In the genomic region with DNA sequence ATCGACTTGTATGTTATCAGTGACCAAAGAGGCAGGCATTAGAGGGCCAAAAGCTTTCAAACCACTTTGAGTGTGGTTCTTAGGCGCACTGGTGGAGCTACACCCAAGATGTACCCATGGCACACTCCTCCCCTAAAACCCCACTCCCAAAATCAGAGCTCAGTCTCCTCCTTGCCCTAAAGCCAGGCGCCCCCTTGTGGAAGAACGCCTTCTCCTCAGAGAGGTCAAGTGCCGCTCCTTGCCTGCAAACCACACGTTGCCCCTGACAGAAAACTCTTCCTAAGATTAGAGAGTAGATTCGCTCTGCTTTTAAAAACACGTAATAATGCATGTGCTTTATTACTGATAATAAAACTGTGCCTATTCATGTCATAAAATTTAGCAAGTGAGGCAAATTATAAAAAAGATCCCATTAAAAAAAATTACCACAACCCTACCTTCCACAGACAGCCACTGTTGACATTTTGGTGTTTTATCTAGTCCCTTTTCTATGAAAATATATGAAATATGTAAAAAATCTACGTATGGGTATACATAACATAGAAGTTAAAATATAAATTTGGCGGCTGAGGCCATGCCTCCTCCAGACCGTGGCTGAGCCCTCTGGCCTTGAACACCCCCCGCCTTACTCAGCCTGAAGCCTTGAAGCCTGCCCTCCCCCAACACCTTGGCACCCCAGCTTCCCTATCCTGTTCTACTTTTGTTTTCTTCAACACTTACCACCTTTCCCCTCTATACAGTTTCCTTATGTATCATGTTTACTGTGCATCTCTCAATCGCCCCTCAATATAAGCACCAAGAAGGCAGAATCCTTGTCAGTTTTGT, we compare ENCODE assay signal across 1 cellular context.
A peak's percentile ranks its signal among the peaks of the same experiment; 100 is the strongest.
TF ChIP-seq lines count a peak whose summit lies in the region.

No MANE protein-coding gene starts in this region.

TF ChIP-seq in HepG2, 621 proteins besides CTCF, POLR2A, EP300 and RAD21 (continued from another document and continues in another):
- TF ChIP-seq DZIP1 (CRISPR knock-in tag; IDR thresholded peaks at IDR 0.05) (no peak), SIX1 (CRISPR knock-in tag; IDR thresholded peaks at IDR 0.05; ENCODE audit: borderline replicate concordance) (no peak), SYNCRIP (IDR thresholded peaks at IDR 0.05; ENCODE audit: insufficient read depth, low read depth, low read length) (no peak), GPBP1L1 (CRISPR knock-in tag; IDR thresholded peaks at IDR 0.05) (no peak), NFIC (IDR thresholded peaks at IDR 0.05; ENCODE audit: low read length) (no peak), MXD4 (CRISPR knock-in tag; IDR thresholded peaks at IDR 0.05) (no peak), TFAP4 (IDR thresholded peaks at IDR 0.05; ENCODE audit: borderline replicate concordance, low read depth) (no peak), ATAD3A (CRISPR knock-in tag; IDR thresholded peaks at IDR 0.05) (no peak), ZNF772 (CRISPR knock-in tag; IDR thresholded peaks at IDR 0.05) (no peak), RXRB (CRISPR knock-in tag; IDR thresholded peaks at IDR 0.05; ENCODE audit: borderline replicate concordance) (0 out of 2 replicates have a peak, but pooled peaks have one; percentile 8), PRDM4 (CRISPR knock-in tag; IDR thresholded peaks at IDR 0.05; ENCODE audit: borderline replicate concordance) (no peak), ESRRA (CRISPR knock-in tag; IDR thresholded peaks at IDR 0.05; ENCODE audit: low read depth) (no peak), THAP11 (CRISPR knock-in tag; IDR thresholded peaks at IDR 0.05) (no peak), KLF12 (CRISPR knock-in tag; IDR thresholded peaks at IDR 0.05; ENCODE audit: borderline replicate concordance) (no peak), ZNF296 (CRISPR knock-in tag; conservative IDR thresholded peaks at IDR 0.05) (no peak), ZBTB1 (CRISPR knock-in tag; IDR thresholded peaks at IDR 0.05; ENCODE audit: borderline replicate concordance) (no peak), PHF20 (CRISPR knock-in tag; IDR thresholded peaks at IDR 0.05) (no peak), NFATC3 (CRISPR knock-in tag; IDR thresholded peaks at IDR 0.05) (no peak; the same call in 1 of the 2 replicates), ZNF83 (CRISPR knock-in tag; IDR thresholded peaks at IDR 0.05; ENCODE audit: borderline replicate concordance) (no peak), RBM22 (optimal IDR thresholded peaks at IDR 0.05; ENCODE audit: low read length) (no peak), EEA1 (CRISPR knock-in tag; IDR thresholded peaks at IDR 0.05; ENCODE audit: borderline replicate concordance) (no peak), THYN1 (CRISPR knock-in tag; IDR thresholded peaks at IDR 0.05; ENCODE audit: borderline replicate concordance, low read depth) (no peak), TERF1 (CRISPR knock-in tag; IDR thresholded peaks at IDR 0.05) (no peak), ZNF607 (CRISPR knock-in tag; IDR thresholded peaks at IDR 0.05; ENCODE audit: borderline replicate concordance) (no peak), AKAP8 (CRISPR knock-in tag; IDR thresholded peaks at IDR 0.05) (no peak), ZBTB20 (CRISPR knock-in tag; IDR thresholded peaks at IDR 0.05; ENCODE audit: borderline replicate concordance, low read depth) (0 out of 2 replicates have a peak, but pooled peaks have one; percentile 22), CCDC6 (CRISPR knock-in tag; IDR thresholded peaks at IDR 0.05) (no peak), TRIM24 (CRISPR knock-in tag; IDR thresholded peaks at IDR 0.05) (no peak), ZXDC (CRISPR knock-in tag; IDR thresholded peaks at IDR 0.05) (no peak), THRA (CRISPR knock-in tag; IDR thresholded peaks at IDR 0.05; ENCODE audit: borderline replicate concordance) (peak; percentile 22; the same call in 1 of the 2 replicates), NFYC (CRISPR knock-in tag; IDR thresholded peaks at IDR 0.05) (no peak), FOXP4 (CRISPR knock-in tag; IDR thresholded peaks at IDR 0.05) (no peak), KLF16 (CRISPR knock-in tag; IDR thresholded peaks at IDR 0.05) (no peak), SOX6 (IDR thresholded peaks at IDR 0.05) (no peak), SOX6 (CRISPR knock-in tag; IDR thresholded peaks at IDR 0.05) (no peak), PCBP2 (optimal IDR thresholded peaks at IDR 0.05; ENCODE audit: low read depth, low read length, poor library complexity, severe bottlenecking) (no peak), TBP (CRISPR knock-in tag; IDR thresholded peaks at IDR 0.05) (no peak), ZNF704 (CRISPR knock-in tag; IDR thresholded peaks at IDR 0.05; ENCODE audit: borderline replicate concordance) (0 out of 2 replicates have a peak, but pooled peaks have one; percentile 8)
- TF ChIP-seq, protein P1, sequence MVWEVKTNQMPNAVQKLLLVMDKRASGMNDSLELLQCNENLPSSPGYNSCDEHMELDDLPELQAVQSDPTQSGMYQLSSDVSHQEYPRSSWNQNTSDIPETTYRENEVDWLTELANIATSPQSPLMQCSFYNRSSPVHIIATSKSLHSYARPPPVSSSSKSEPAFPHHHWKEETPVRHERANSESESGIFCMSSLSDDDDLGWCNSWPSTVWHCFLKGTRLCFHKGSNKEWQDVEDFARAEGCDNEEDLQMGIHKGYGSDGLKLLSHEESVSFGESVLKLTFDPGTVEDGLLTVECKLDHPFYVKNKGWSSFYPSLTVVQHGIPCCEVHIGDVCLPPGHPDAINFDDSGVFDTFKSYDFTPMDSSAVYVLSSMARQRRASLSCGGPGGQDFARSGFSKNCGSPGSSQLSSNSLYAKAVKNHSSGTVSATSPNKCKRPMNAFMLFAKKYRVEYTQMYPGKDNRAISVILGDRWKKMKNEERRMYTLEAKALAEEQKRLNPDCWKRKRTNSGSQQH (CRISPR knock-in tag; IDR thresholded peaks at IDR 0.05; ENCODE audit: low read depth) = 0 out of 2 replicates have a peak, but pooled peaks have one; percentile 7
- TF ChIP-seq, protein P2, sequence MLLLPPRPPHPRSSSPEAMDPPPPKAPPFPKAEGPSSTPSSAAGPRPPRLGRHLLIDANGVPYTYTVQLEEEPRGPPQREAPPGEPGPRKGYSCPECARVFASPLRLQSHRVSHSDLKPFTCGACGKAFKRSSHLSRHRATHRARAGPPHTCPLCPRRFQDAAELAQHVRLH (CRISPR knock-in tag; IDR thresholded peaks at IDR 0.05; ENCODE audit: borderline replicate concordance, low read depth) = no peak
